8 cellular contexts compared by ENCODE assay signal in the genomic region with DNA sequence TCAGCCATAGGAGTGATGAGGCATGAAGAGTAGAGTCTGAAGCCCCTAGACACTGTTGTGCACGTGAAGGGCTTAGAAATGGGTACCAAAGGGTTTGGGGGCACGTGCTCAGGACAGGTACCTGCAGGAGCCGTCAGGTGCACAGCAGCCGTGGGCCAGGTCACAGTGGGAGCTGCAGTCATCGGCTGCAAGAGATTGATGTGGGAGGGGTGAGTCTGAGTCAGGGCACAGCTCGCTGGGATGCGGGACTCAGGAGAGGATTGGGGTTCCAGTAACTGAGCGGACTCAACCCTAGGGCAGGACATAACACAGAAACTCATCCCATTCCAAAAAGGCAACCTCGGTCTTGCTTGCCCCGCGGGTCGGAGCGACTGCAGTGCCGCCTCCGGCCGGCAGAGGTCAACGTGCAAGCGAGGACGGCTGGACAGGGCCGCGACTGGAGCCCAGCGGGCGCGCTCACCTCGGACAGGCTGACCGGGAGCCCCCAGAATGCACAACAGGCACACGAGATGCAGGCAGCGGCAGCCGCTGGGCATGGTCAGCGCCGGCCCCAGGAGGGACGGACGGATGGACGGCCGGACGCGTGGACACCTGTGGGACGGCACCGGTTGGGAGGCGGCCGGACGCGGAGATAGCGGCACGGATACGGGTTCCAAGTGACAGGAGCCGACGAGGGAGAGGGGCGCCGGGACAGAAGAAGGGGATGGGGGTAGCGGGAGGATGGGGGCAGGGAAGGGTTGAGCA. TPM values are rescaled to one million over a fixed set of nuclear protein-coding genes. Genes with fewer than 3 reads are reported as not detected.
A peak's percentile ranks its signal among the peaks of the same experiment; 100 is the strongest.
DNase-seq lines count a peak whose midpoint lies in the region; ATAC-seq lines count a peak whose summit lies in the region.

No MANE protein-coding gene starts in this region.

- H3K4me1 ChIP-seq in esophagus (ENCODE audit: control insufficient read depth in 2 of 2, insufficient read depth in 2 of 2, low read length in 1 of 2), result peaks cover 2 to 4% of the 10 kb centered on the region in 2 donors

- peaks cover 3% of the 10 kb centered on the region for H3K36me3 Mint-ChIP-seq in activated T-cell treated with anti-CD3 and anti-CD28 coated beads, Interleukin-2, amount 50 U/mL, for 4 hours (ENCODE audit: insufficient read depth)

- H3K9me3 Mint-ChIP-seq in activated T-cell treated with anti-CD3 and anti-CD28 coated beads, Interleukin-2, amount 50 U/mL, for 4 hours, result no peaks in the 10 kb centered on the region

- peaks cover 5 to 18% of the 10 kb centered on the region in 2 donors for H3K36me3 ChIP-seq in esophagus (ENCODE audit: control insufficient read depth in 2 of 2, insufficient read depth in 2 of 2, low read length in 1 of 2)

- H3K4me3 ChIP-seq in esophagus (ENCODE audit: low read depth in 1 of 2, low read length in 2 of 2), result peak overlapping the region; percentile 44 to 47

- peaks cover 15% of the 10 kb centered on the region for H3K4me1 Mint-ChIP-seq in activated T-cell treated with anti-CD3 and anti-CD28 coated beads, Interleukin-2, amount 50 U/mL, for 4 hours (ENCODE audit: low read depth)

- no peaks in the 10 kb centered on the region for H3K27me3 ChIP-seq in esophagus (ENCODE audit: control insufficient read depth in 1 of 2, insufficient read depth in 2 of 2, low read length in 2 of 2)

- WGBS in esophagus, 2 donors, result 4 to 5% methylated on average over 51 of the region's 51 CpGs

- H3K27me3 Mint-ChIP-seq in activated T-cell treated with anti-CD3 and anti-CD28 coated beads, Interleukin-2, amount 50 U/mL, for 4 hours (ENCODE audit: low read depth), result peaks cover 3% of the 10 kb centered on the region

- DNase-seq in EH (ENCODE audit: low read depth) (peak; percentile 81), HK-2 (ENCODE audit: unreplicated experiment) (peak; percentile 83), OCI-M2 (lab: John Stamatoyannopoulos, UW; ENCODE audit: unreplicated experiment) (peak; percentile 36), mucosa of gallbladder (ENCODE audit: low spot score) (peak; percentile 81)
- peak; percentile 59 for DNase-seq in activated T-cell treated with anti-CD3 and anti-CD28 coated beads, Interleukin-2, amount 50 U/mL, for 4 hours
- peak; percentile 63 to 65 for DNase-seq in stimulated activated CD8-positive, alpha-beta memory T cell treated with anti-CD3 and anti-CD28 coated beads, Interleukin-2, amount 100 ng/mL, for 48 hours (ENCODE audit: low read depth in 2 of 2)

- H3K4me3 Mint-ChIP-seq in activated T-cell treated with anti-CD3 and anti-CD28 coated beads, Interleukin-2, amount 50 U/mL, for 4 hours, result peak overlapping the region; percentile 81

- H3K9me3 ChIP-seq in esophagus (ENCODE audit: control insufficient read depth in 2 of 2, insufficient read depth in 1 of 2, low read depth in 1 of 2, low read length in 1 of 2), result no peaks in the 10 kb centered on the region

- ATAC-seq in activated T-cell treated with anti-CD3 and anti-CD28 coated beads, Interleukin-2, amount 50 U/mL, for 4 hours, result peak; percentile 47 to 61
- no peak for ATAC-seq in HG03442 (IDR thresholded peaks at IDR 0.05; ENCODE audit: unreplicated experiment)

- H3K27ac ChIP-seq in esophagus (ENCODE audit: low read depth in 2 of 2, low read length in 1 of 2), result peak overlapping the region; percentile 34 to 47

RNA-seq across cellular contexts. Expression of gene DLK2, which starts 0.9 kb away (rescaled TPM):
- 1 to 10 TPM; 5.0 to 9.0 (median 6.7) TPM for total RNA-seq in activated T-cell treated with anti-CD3 and anti-CD28 coated beads, Interleukin-2, amount 50 U/mL, for 4 hours
- 10 to 100 TPM; 11.3 to 18.7 TPM for polyA plus RNA-seq in esophagus
- 0.37 TPM for total RNA-seq in mucosa of gallbladder

RNA-seq across cellular contexts. Expression of gene TJAP1, which starts 22.9 kb away (rescaled TPM):
- 10 to 100 TPM; 45.5 to 52.8 (median 46.2) TPM for total RNA-seq in activated T-cell treated with anti-CD3 and anti-CD28 coated beads, Interleukin-2, amount 50 U/mL, for 4 hours
- 10 to 100 TPM; 10.5 to 15.1 TPM for polyA plus RNA-seq in esophagus
- total RNA-seq in mucosa of gallbladder, result 41.0 TPM

RNA-seq across cellular contexts. Expression of gene ABCC10, which starts 27.1 kb away (rescaled TPM):
- total RNA-seq in activated T-cell treated with anti-CD3 and anti-CD28 coated beads, Interleukin-2, amount 50 U/mL, for 4 hours, result 10 to 100 TPM; 24.2 to 30.1 (median 26.5) TPM
- polyA plus RNA-seq in esophagus, result 10 to 100 TPM; 13.3 to 40.6 TPM
- total RNA-seq in mucosa of gallbladder, result 46.8 TPM

RNA-seq across cellular contexts. Expression of gene LRRC73, which starts 55.7 kb away (rescaled TPM):
- total RNA-seq in activated T-cell treated with anti-CD3 and anti-CD28 coated beads, Interleukin-2, amount 50 U/mL, for 4 hours, result under 1 TPM; 0.16 to 0.47 (median 0.20) TPM
- polyA plus RNA-seq in esophagus, result under 1 TPM; 0.14 to 0.24 TPM
- 7.0 TPM for total RNA-seq in mucosa of gallbladder
